In the genomic region with DNA sequence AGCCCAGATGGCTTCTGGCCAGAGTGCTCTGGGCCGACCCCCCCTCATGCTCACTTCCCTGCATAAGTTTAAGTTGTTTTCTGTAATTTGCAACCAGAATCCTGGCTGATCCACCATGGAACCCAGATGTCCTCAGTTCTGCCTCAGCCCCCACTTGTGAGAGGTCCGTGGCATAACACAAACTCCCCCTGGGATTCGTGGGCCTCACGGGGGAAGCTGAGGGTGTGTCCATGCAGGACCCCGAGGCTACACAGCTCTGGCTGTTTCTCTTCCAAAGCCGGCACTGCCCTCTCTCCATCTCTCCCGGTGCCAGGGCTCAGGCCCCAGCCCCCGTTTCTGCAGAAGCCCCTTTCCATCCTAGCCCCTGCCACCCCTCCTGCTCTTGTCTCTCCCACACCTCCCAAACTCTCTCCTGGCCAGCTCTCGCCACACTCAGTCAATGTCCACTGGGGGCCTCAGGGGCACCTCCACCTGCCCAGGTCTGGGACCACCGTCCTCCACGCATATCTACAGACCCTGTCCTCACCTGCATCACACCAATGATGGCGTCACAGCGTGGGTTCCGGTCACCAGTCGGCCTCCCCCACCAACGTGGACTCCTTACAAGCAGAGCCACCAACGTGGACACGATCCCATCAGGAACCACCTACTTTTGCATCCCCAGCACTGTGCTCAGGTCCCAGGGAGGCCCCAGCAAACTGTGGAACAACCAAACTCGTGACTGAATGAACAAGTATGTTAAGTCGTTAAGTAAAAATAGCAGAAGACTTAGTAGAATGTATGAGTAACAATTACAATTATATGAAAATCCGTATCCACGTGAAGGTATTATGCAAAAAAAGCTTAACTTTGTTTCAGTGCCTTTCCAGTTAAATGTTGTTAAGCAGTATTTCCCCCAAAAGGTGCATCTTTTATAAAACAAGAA, we compare ENCODE assay signal across 15 cellular contexts. TPM values are rescaled to one million over a fixed set of nuclear protein-coding genes. Genes with fewer than 3 reads are reported as not detected.
DNase-seq lines count a peak whose midpoint lies in the region; ATAC-seq, FAIRE-seq and TF ChIP-seq lines count a peak whose summit lies in the region.
"Had no signal": no experiment of that assay in that cellular context is flagged by ENCODE, and none has a peak within 500 bp of the region (broad histone marks: within the 10 kb centered on the region; RNA-seq: fewer than 3 reads in every experiment).

No MANE protein-coding gene starts in this region.

- no peak overlapping the region for H3K4me2 ChIP-seq in H1 (ENCODE audit: insufficient read depth in 1 of 2, low read depth in 2 of 2, low read length in 2 of 2)
- H3K4me2 ChIP-seq in mesenchymal stem cell (ENCODE audit: low read length, poor library complexity, severe bottlenecking) = no peak overlapping the region

- H3K23me2 ChIP-seq in H1 (ENCODE audit: low read depth, low read length) = no peaks in the 10 kb centered on the region

- TF ChIP-seq EP300 in H1 (IDR thresholded peaks at IDR 0.05; ENCODE audit: borderline replicate concordance in 1 of 2, low read depth in 2 of 2, low read length in 2 of 2) = no peak

- H3K9ac ChIP-seq in H1 (replicated peaks in 1 of 4; ENCODE audit: extremely low read depth in 1 of 4, low read depth in 3 of 4, low read length in 3 of 4) = no peak overlapping the region
- H3K9ac ChIP-seq in mesenchymal stem cell (ENCODE audit: low read length) = no peak overlapping the region

- no peak for TF ChIP-seq POLR2A in H1 (IDR thresholded peaks at IDR 0.05; ENCODE audit: control extremely low read depth in 1 of 2, low read depth in 2 of 2, low read length in 2 of 2)

- H3K4me1 ChIP-seq in H1 (replicated peaks in 1 of 4; ENCODE audit: control insufficient read depth in 3 of 4, insufficient read depth in 4 of 4, low read length in 3 of 4) (no peaks in the 10 kb centered on the region; a peak in 3 of 7 replicates), mesenchymal stem cell (ENCODE audit: control insufficient read depth, insufficient read depth, low read depth, low read length) (peaks cover 28% of the 10 kb centered on the region)

- H2BK120ac ChIP-seq in H1 (replicated peaks; ENCODE audit: low read depth, low read length) = no peak overlapping the region
- no peak overlapping the region for H2BK120ac ChIP-seq in mesenchymal stem cell (ENCODE audit: low read depth, low read length)

- H2BK15ac ChIP-seq in H1 (ENCODE audit: low read length) (no peak overlapping the region), mesenchymal stem cell (ENCODE audit: low read depth, poor library complexity, severe bottlenecking) (peak overlapping the region; percentile 37)

- peaks cover 25% of the 10 kb centered on the region for H3K79me1 ChIP-seq in H1 (ENCODE audit: low read depth, low read length)
- H3K79me1 ChIP-seq in mesenchymal stem cell (replicated peaks; ENCODE audit: low read length, poor library complexity, severe bottlenecking) = peaks cover 32% of the 10 kb centered on the region

- no peak overlapping the region for H4K5ac ChIP-seq in H1 (ENCODE audit: insufficient read length, low read depth, low read length)

- whole genome bisulfite sequencing in H1 (ENCODE audit: extremely low coverage in 1 of 2, insufficient coverage in 1 of 2, insufficient read length in 1 of 2, insufficient replicate concordance in 2 of 2, low coverage in 1 of 2, low lambda C conversion rate in 2 of 2, missing lambda C conversion rate in 1 of 2), 2 experiments = 87% methylated on average over 19 of the region's 22 CpGs; no CpG with 5 or more reads in 1 of the 2 experiments
- WGBS in mesenchymal stem cell = 89% methylated on average over 22 of the region's 22 CpGs

- no peak for ATAC-seq in GM18519 (IDR thresholded peaks at IDR 0.05; ENCODE audit: low FRiP score, unreplicated experiment)
- ATAC-seq: naive thymus-derived CD4-positive, alpha-beta T cell had no signal

- H3K27ac ChIP-seq in H1 (ENCODE audit: low read depth, low read length) (no peak overlapping the region), mesenchymal stem cell (ENCODE audit: low read length, poor library complexity, severe bottlenecking) (no peak overlapping the region), substantia nigra (ENCODE audit: low read depth, low read length, poor library complexity, severe bottlenecking) (peak overlapping the region; percentile 75)

- H3K4ac ChIP-seq in H1 (replicated peaks; ENCODE audit: insufficient read length, low read depth, low read length) = peak overlapping the region; percentile 14
- no peak overlapping the region for H3K4ac ChIP-seq in mesenchymal stem cell (ENCODE audit: low read depth in 1 of 2, low read length in 2 of 2)

- H2AK5ac ChIP-seq in H1 (ENCODE audit: low read depth, low read length) (no peak overlapping the region), mesenchymal stem cell (ENCODE audit: low read length, severe bottlenecking) (peak overlapping the region; percentile 93)

- no peak overlapping the region for H2BK5ac ChIP-seq in H1 (ENCODE audit: low read depth, low read length)
- no peak overlapping the region for H2BK5ac ChIP-seq in mesenchymal stem cell (ENCODE audit: low read depth, low read length, poor library complexity, severe bottlenecking)

- H3K79me2 ChIP-seq in H1 (ENCODE audit: control insufficient read depth in 1 of 2, insufficient read depth in 2 of 2, low read length in 2 of 2) = peaks cover 3 to 20% of the 10 kb centered on the region in 2 experiments; a peak in 3 of 4 replicates

- TF ChIP-seq CTCF in H1 (IDR thresholded peaks at IDR 0.05; ENCODE audit: control extremely low read depth in 1 of 3, insufficient read depth in 1 of 3, low read depth in 1 of 3, low read length in 3 of 3) = no peak

- peaks cover 2 to 20% of the 10 kb centered on the region in 2 experiments for H4K20me1 ChIP-seq in H1 (replicated peaks in 1 of 2; ENCODE audit: control insufficient read depth in 1 of 2, insufficient read depth in 2 of 2, low read length in 2 of 2)

- FAIRE-seq in H1 (lab: Jason Lieb, UNC) = no peak
- FAIRE-seq: GM12892 had no signal

- POLR2A ChIA-PET in H1 (lab: Charles Lee; ENCODE audit: partially characterized antibody) = no interaction called here

- H4K91ac ChIP-seq in H1 (replicated peaks; ENCODE audit: insufficient read length, low read length) (no peak overlapping the region), mesenchymal stem cell (ENCODE audit: low read length) (no peak overlapping the region)

- H3K9me3 ChIP-seq in H1 (ENCODE audit: insufficient read depth in 2 of 2, low read depth in 1 of 2, low read length in 1 of 2) = no peaks in the 10 kb centered on the region
- no peaks in the 10 kb centered on the region for H3K9me3 ChIP-seq in mesenchymal stem cell (ENCODE audit: control insufficient read depth, low read length)

- H3K36me3 ChIP-seq in H1 (ENCODE audit: control insufficient read depth in 2 of 4, insufficient read depth in 4 of 4, low read length in 3 of 4) (no peaks in the 10 kb centered on the region), mesenchymal stem cell (ENCODE audit: control insufficient read depth in 1 of 2, insufficient read depth in 2 of 2, low read depth in 1 of 2, low read length in 2 of 2) (no peaks in the 10 kb centered on the region)

- H3K23ac ChIP-seq in H1 (ENCODE audit: insufficient read length) = no peak overlapping the region
- no peak overlapping the region for H3K23ac ChIP-seq in mesenchymal stem cell (ENCODE audit: low read length in 2 of 2)

- H3K56ac ChIP-seq in H1 (replicated peaks; ENCODE audit: insufficient read length, low read depth, low read length) = no peak overlapping the region

- H3K27me3 ChIP-seq in H1 (replicated peaks in 1 of 4; ENCODE audit: control insufficient read depth in 3 of 4, extremely low read depth in 1 of 4, insufficient read depth in 3 of 4, low read length in 3 of 4) = no peaks in the 10 kb centered on the region
- H3K27me3 ChIP-seq in mesenchymal stem cell (ENCODE audit: control insufficient read depth in 1 of 2, insufficient read depth in 1 of 2, low read length in 2 of 2) = no peaks in the 10 kb centered on the region

- no peak overlapping the region for H3K4me3 ChIP-seq in H1 (ENCODE audit: extremely low read depth in 1 of 4, insufficient read depth in 2 of 4, low read depth in 3 of 4, low read length in 4 of 4)
- H3K4me3 ChIP-seq in mesenchymal stem cell (ENCODE audit: insufficient read depth in 1 of 2, low read depth in 1 of 2, low read length in 2 of 2) = no peak overlapping the region

- CTCF ChIA-PET in H1 (lab: Charles Lee; ENCODE audit: partially characterized antibody) = interaction anchor here (1.0 to 2.1 kb wide), 6 partner anchors 9 to 344 kb away, joined by 3 to 5 read pairs (median 3); no protein-coding TSS in a partner anchor

- H2AFZ ChIP-seq in H1 (ENCODE audit: low read length) = no peak overlapping the region
- H2AFZ ChIP-seq in mesenchymal stem cell (ENCODE audit: low read depth, low read length) = no peak overlapping the region

- H2BK12ac ChIP-seq in H1 (ENCODE audit: low read depth, low read length) (no peak overlapping the region), mesenchymal stem cell (ENCODE audit: low read length in 2 of 2) (peak overlapping the region in 1 of 2 experiments; percentile 42)

- no peak overlapping the region for H2BK20ac ChIP-seq in H1 (ENCODE audit: low read length)

- H3K18ac ChIP-seq in H1 (ENCODE audit: extremely low read depth, low read length) (no peak overlapping the region), mesenchymal stem cell (ENCODE audit: low read depth in 1 of 2, low read length in 2 of 2) (peak overlapping the region; percentile 2 to 7)

- H3K14ac ChIP-seq in H1 (ENCODE audit: insufficient read length) (no peak overlapping the region), mesenchymal stem cell (ENCODE audit: low read length in 2 of 2) (no peak overlapping the region)

- no peak for TF ChIP-seq RAD21 in H1 (IDR thresholded peaks at IDR 0.05 in 1 of 2, conservative IDR thresholded peaks at IDR 0.05 in 1 of 2; ENCODE audit: low read depth in 2 of 2, low read length in 2 of 2)

- H4K8ac ChIP-seq in H1 (ENCODE audit: extremely low read depth, insufficient read depth, low read length) (0 out of 2 replicates have a peak overlapping the region, but pooled peaks have one; percentile 22), mesenchymal stem cell (ENCODE audit: low read length) (no peak overlapping the region)

- DNase-seq in GM03348 (ENCODE audit: low spot score) (peak; percentile 36), H1 (ENCODE audit: low read depth in 1 of 2, low spot score in 2 of 2) (no peak), mesenchymal stem cell (no peak), substantia nigra (lab: John Stamatoyannopoulos, UW) (no peak), HCEC 1CT (no peak), NCI-H82 (lab: John Stamatoyannopoulos, UW) (no peak)
- DNase-seq in NK-92 treated with Interleukin-12 subunit alpha and Interleukin-12 subunit beta, amount 100 ng/mL, for 24 hours (lab: John Stamatoyannopoulos, UW) = no peak
- DNase-seq: activated CD4-positive, alpha-beta T cell treated with anti-CD3 and anti-CD28 coated beads for 48 hours; activated naive CD4-positive, alpha-beta T cell treated with anti-CD3 and anti-CD28 coated beads, Interleukin-2, amount 10 ng/mL, durations not matched to agents 7 days and 5 days; naive thymus-derived CD4-positive, alpha-beta T cell; NCI-H526; stimulated activated CD4-positive, alpha-beta T cell treated with anti-CD3 and anti-CD28 coated beads, Interleukin-2, amount 100 ng/mL, for 24 hours; stimulated activated naive CD4-positive, alpha-beta T cell treated with Interleukin-2 at 50 U/mL for 16 hours had no signal

RNA-seq across cellular contexts. Expression of a gene that starts 38.5 kb away (rescaled TPM):
- total RNA-seq in H1 (2021; fragmentation: NEBNext Ultra II Directional; extraction: Animal tissue kit (Norgen Biotek cat#: 25700)) = 8.8 and 9.3 TPM in 2 replicates
- polyA plus RNA-seq in H1 (2011; rRNA removed) = 3.8 and 6.1 TPM in 2 replicates
- 3.8 TPM for polyA plus RNA-seq in H1 (2011; cell fraction: cytosol; rRNA removed)
- 13.3 TPM for polyA plus RNA-seq in H1 (2011; cell fraction: nucleus; rRNA removed)
- polyA plus RNA-seq in H1 (2012, experiment 1 of 2) = 5.4 to 6.5 TPM (median 6.2 TPM) in 4 replicates
- 1.4 TPM for polyA plus RNA-seq in H1 (2012, experiment 2 of 2)
- polyA plus RNA-seq in H1 (2013, experiment 1 of 2) = 3.3 TPM
- 3.0 TPM for polyA plus RNA-seq in H1 (2013, experiment 2 of 2)
- polyA minus RNA-seq in H1 (2011; rRNA and poly(A)+ RNA removed) = 8.7 and 9.7 TPM in 2 replicates
- 6.4 TPM for polyA minus RNA-seq in H1 (2011; cell fraction: cytosol; rRNA and poly(A)+ RNA removed)
- polyA minus RNA-seq in H1 (2011; cell fraction: nucleus; rRNA and poly(A)+ RNA removed) = 11.3 TPM
- polyA plus RNA-seq in mesenchymal stem cell (2013, experiment 1 of 2) = 11.6 TPM
- polyA plus RNA-seq in mesenchymal stem cell (2013, experiment 2 of 2) = 11.2 TPM
